In genomic region chr7:2641406-2642393, GRCh38 we compare ENCODE assay signal across 8 cellular contexts. TPM values are rescaled to one million over a fixed set of nuclear protein-coding genes. Genes with fewer than 3 reads are reported as not detected.
DNase-seq lines count a peak whose midpoint lies in the region; TF ChIP-seq lines count a peak whose summit lies in the region.

No MANE protein-coding gene starts in this region.

- no peak overlapping the region for H2BK120ac ChIP-seq in H9 (ENCODE audit: low read depth, low read length, poor library complexity, severe bottlenecking)

- no peaks in the 10 kb centered on the region for H3K27me3 ChIP-seq in H9 (ENCODE audit: insufficient read depth, low read length)
- H3K27me3 ChIP-seq in SJSA1 (replicated peaks), result no peaks in the 10 kb centered on the region
- H3K27me3 ChIP-seq in esophagus squamous epithelium, result no peaks in the 10 kb centered on the region
- H3K27me3 ChIP-seq in vagina, result no peaks in the 10 kb centered on the region

- H3K9me3 ChIP-seq in H9 (ENCODE audit: control insufficient read depth, low read depth, low read length) (no peaks in the 10 kb centered on the region), SJSA1 (replicated peaks) (no peaks in the 10 kb centered on the region), esophagus squamous epithelium (no peaks in the 10 kb centered on the region), vagina (no peaks in the 10 kb centered on the region)

- TF ChIP-seq POLR2A in esophagus squamous epithelium (IDR thresholded peaks at IDR 0.05) (peak in 1 of 4 donors; percentile 8), vagina (IDR thresholded peaks at IDR 0.05) (no peak)

- no peaks in the 10 kb centered on the region for H3K36me3 Mint-ChIP-seq in H9 (ENCODE audit: insufficient read depth in 1 of 3, low read depth in 3 of 3)

- H3K79me1 ChIP-seq in H9 (ENCODE audit: insufficient read depth, low read depth, low read length, poor library complexity, severe bottlenecking), result peaks cover 3% of the 10 kb centered on the region

- no peak overlapping the region for H4K8ac ChIP-seq in H9 (replicated peaks; ENCODE audit: insufficient read length, low read depth, low read length)

- H4K5ac ChIP-seq in H9 (ENCODE audit: insufficient read length, low read depth, low read length), result no peak overlapping the region

- H3K4me3 ChIP-seq in SJSA1, result no peak overlapping the region
- H3K4me3 ChIP-seq in esophagus squamous epithelium, result peak overlapping the region in 3 of 4 donors; percentile 23 to 41 (median 25)
- H3K4me3 ChIP-seq in vagina, result peak overlapping the region; percentile 34 to 39

- no peaks in the 10 kb centered on the region for H3K27me3 Mint-ChIP-seq in H9 (ENCODE audit: low read depth)

- peak overlapping the region; percentile 58 for H3K18ac ChIP-seq in H9 (ENCODE audit: insufficient read length, low read depth, low read length)

- H4K20me1 ChIP-seq in H9 (ENCODE audit: control insufficient read depth, insufficient read depth, insufficient read length), result no peaks in the 10 kb centered on the region

- H3K4me1 ChIP-seq in H9 (ENCODE audit: insufficient read depth, low read length) (peaks cover 3% of the 10 kb centered on the region; the same call in 1 of the 2 replicates), SJSA1 (replicated peaks) (peaks cover 71% of the 10 kb centered on the region), esophagus squamous epithelium (peaks cover 34 to 85% (median 55%) of the 10 kb centered on the region in 3 donors), vagina (peaks cover 76% of the 10 kb centered on the region)

- no peaks in the 10 kb centered on the region for H3K23me2 ChIP-seq in H9 (ENCODE audit: insufficient read length, low read depth, low read length, poor library complexity, severe bottlenecking)

- peak overlapping the region; percentile 27 to 30; a peak in 1 of 5 replicates for H3K4me3 Mint-ChIP-seq in H9

- no peak overlapping the region for H2BK20ac ChIP-seq in H9 (ENCODE audit: low read depth, low read length, poor library complexity, severe bottlenecking)

- H2AFZ ChIP-seq in H9 (ENCODE audit: low read length), result no peak overlapping the region

- peaks cover 21 to 34% of the 10 kb centered on the region in 2 experiments for H3K4me1 Mint-ChIP-seq in H9

- H3K27ac Mint-ChIP-seq in H9, result peak overlapping the region; percentile 86 to 97 (median 94); a peak in 6 of 7 replicates

- no peak overlapping the region for H3K56ac ChIP-seq in H9 (ENCODE audit: insufficient read length, low read depth, low read length)

- intact Hi-C loops in esophagus squamous epithelium (cut with DNase I) (no loop called here), vagina (cut with DNase I) (no loop called here)

- no peaks in the 10 kb centered on the region for H3K9me3 Mint-ChIP-seq in H9

- H3K27ac ChIP-seq in H9 (ENCODE audit: insufficient read length, low read depth, low read length), result no peak overlapping the region
- peak overlapping the region; percentile 52 for H3K27ac ChIP-seq in SJSA1
- peak overlapping the region; percentile 69 to 76 (median 74) for H3K27ac ChIP-seq in esophagus squamous epithelium
- H3K27ac ChIP-seq in vagina, result peak overlapping the region; percentile 81

- no peak overlapping the region for H3K4ac ChIP-seq in H9 (ENCODE audit: low read depth, low read length)

- H3K36me3 ChIP-seq in SJSA1 (peaks cover 42% of the 10 kb centered on the region), esophagus squamous epithelium (no peaks in the 10 kb centered on the region), vagina (no peaks in the 10 kb centered on the region)

- peak; percentile 23; the same call in 2 of the 3 replicates for TF ChIP-seq CTCF in H9 (conservative IDR thresholded peaks at IDR 0.05)
- no peak for TF ChIP-seq CTCF in esophagus squamous epithelium (IDR thresholded peaks at IDR 0.05)
- peak in 1 of 3 experiments; percentile 13 for TF ChIP-seq CTCF in vagina (IDR thresholded peaks at IDR 0.05)

- no peak overlapping the region for H2AK5ac ChIP-seq in H9 (ENCODE audit: insufficient read length, low read length)

- no peak overlapping the region for H4K91ac ChIP-seq in H9 (ENCODE audit: insufficient read length, low read depth, low read length)

- H3K4me2 ChIP-seq in H9 (ENCODE audit: insufficient read depth, insufficient read length, low read length), result no peak overlapping the region

- H3K79me2 ChIP-seq in H9 (ENCODE audit: insufficient read depth, low read length), result peaks cover 3% of the 10 kb centered on the region; the same call in 1 of the 2 replicates

- DNase-seq in AG20443 (ENCODE audit: low spot score) (peak; percentile 91), H9 (peak; percentile 93), SJSA1 (ENCODE audit: low read depth in 1 of 2, low spot score in 2 of 2) (peak; percentile 94 to 96), esophagus squamous epithelium (lab: John Stamatoyannopoulos, UW) (no peak), mucosa of gallbladder (ENCODE audit: low spot score) (peak; percentile 93), vagina (ENCODE audit: extremely low spot score in 2 of 2) (no peak), NCI-H526 (lab: John Stamatoyannopoulos, UW) (no peak)
- no peak for DNase-seq in effector CD8-positive, alpha-beta T cell (lab: John Stamatoyannopoulos, UW)

- no peak overlapping the region for H2BK5ac ChIP-seq in H9 (ENCODE audit: insufficient read length, low read length)

- no CpG with 5 or more reads among the region's 39 CpGs for WGBS in H9 (ENCODE audit: extremely low coverage, insufficient read length, low lambda C conversion rate)
- WGBS in esophagus squamous epithelium, 2 donors, result 6 to 59% methylated on average over 4 to 16 of the region's 39 CpGs

- H3K9ac ChIP-seq in H9 (ENCODE audit: extremely low read depth, insufficient read length, low read length), result no peak overlapping the region

- 0 out of 2 replicates have a peak overlapping the region, but pooled peaks have one; percentile 10 for H3K14ac ChIP-seq in H9 (ENCODE audit: insufficient read depth, low read length)

- H2BK12ac ChIP-seq in H9 (ENCODE audit: insufficient read length, low read depth, low read length), result no peak overlapping the region

- H2BK15ac ChIP-seq in H9 (ENCODE audit: low read depth, low read length), result no peak overlapping the region

- H3T11ph ChIP-seq in H9 (ENCODE audit: low read length), result no peak overlapping the region

- no peak overlapping the region for H3K23ac ChIP-seq in H9 (ENCODE audit: insufficient read length, low read depth, low read length)

RNA-seq across cellular contexts. Expression of gene TTYH3, which starts 9.9 kb away (rescaled TPM):
- total RNA-seq in H9 (2021) (122 TPM in 2 replicates), esophagus squamous epithelium (10 to 100 TPM in 2 of 4 donors, 1 to 10 TPM in 2; 4.7 to 23.1 (median 10.2) TPM), mucosa of gallbladder (81.3 TPM), vagina (33.9 TPM)
- 24.3 and 25.2 TPM in 2 replicates for total RNA-seq in SJSA1 (2014; rRNA removed; shearing (Covaris generic))

RNA-seq across cellular contexts. Expression of gene AMZ1, which starts 46.3 kb away (rescaled TPM):
- total RNA-seq in H9 (2021) (0.74 and 0.90 TPM in 2 replicates), esophagus squamous epithelium (under 1 TPM in 2 of 4 donors, not detected in 2; 0.12 to 0.19 TPM), mucosa of gallbladder (0.35 TPM), vagina (1.2 TPM)
- total RNA-seq in SJSA1 (2014; rRNA removed; shearing (Covaris generic)), result 1.3 TPM in 1 of 2 replicates, not detected in the other

Comparison
In these comparisons a context has a peak if more than half of its experiments do, and no peak if none do; other contexts are left out.
1. DNase-seq: peak in AG20443 (single experiment), H9 (single experiment), SJSA1 (2 of 2) and mucosa of gallbladder (single experiment); none in esophagus squamous epithelium (single experiment), vagina (0 of 2), effector CD8-positive, alpha-beta T cell (single experiment) and NCI-H526 (0 of 2).